8 cellular contexts compared by ENCODE assay signal in genomic region chr1:64745181-64745985, GRCh38. TPM values are rescaled to one million over a fixed set of nuclear protein-coding genes. Genes with fewer than 3 reads are reported as not detected.
DNase-seq lines count a peak whose midpoint lies in the region; ATAC-seq, FAIRE-seq and TF ChIP-seq lines count a peak whose summit lies in the region.

No MANE protein-coding gene starts in this region.

- H3K4me3 ChIP-seq in cardiac fibroblast (replicated peaks in 1 of 2; ENCODE audit: low read depth in 2 of 2, low read length in 2 of 2) (peak overlapping the region; percentile 74 to 77), small intestine (ENCODE audit: low read depth in 1 of 2, low read length in 2 of 2) (peak overlapping the region; percentile 88 to 96)

- peak overlapping the region; percentile 82 to 89 for H3K27ac Mint-ChIP-seq in T-cell
- H3K27ac Mint-ChIP-seq in immature natural killer cell, result peak overlapping the region in 5 of 6 donors; percentile 5 to 59 (median 36)

- POLR2A ChIA-PET in T-cell (lab: Charles Lee), result interaction anchor here in 1 of 2 donors (0.6 kb wide), 1 partner anchor 1389 kb away, joined by 3 read pairs; no protein-coding TSS in a partner anchor

- no peak for TF ChIP-seq CTCF in cardiac fibroblast (IDR thresholded peaks at IDR 0.05; ENCODE audit: low read depth, low read length)
- no peak for TF ChIP-seq CTCF in D721Med (IDR thresholded peaks at IDR 0.05; ENCODE audit: insufficient read depth, missing control alignments)

- DNase-seq in SKM-1 treated with dmso at 0.1 percent for 144 hours (lab: John Stamatoyannopoulos, UW; ENCODE audit: unreplicated experiment), result peak; percentile 45
- no peak for DNase-seq in SKM-1 (lab: John Stamatoyannopoulos, UW; ENCODE audit: unreplicated experiment)
- DNase-seq in T-cell, result peak in 17 of 34 experiments; percentile 0 to 31 (median 9)
- DNase-seq in cardiac fibroblast (ENCODE audit: low read depth in 2 of 2), result peak; percentile 37 to 58
- DNase-seq in immature natural killer cell, result peak in 1 of 3 donors; percentile 4
- DNase-seq in small intestine, result peak; percentile 60
- no peak for DNase-seq in D721Med (ENCODE audit: insufficient read length, low spot score)

- CTCF ChIA-PET in T-cell (lab: Charles Lee), result interaction anchor here (0.6 to 0.9 kb wide), 3 partner anchors 78 to 1849 kb away, joined by 3 to 5 read pairs (median 3); no protein-coding TSS in a partner anchor

- peak overlapping the region; percentile 74 to 91 for H3K27ac ChIP-seq in small intestine (ENCODE audit: low read depth in 1 of 2, low read length in 1 of 2)

- WGBS in small intestine, 3 donors, result 1 to 2% (median 1%) methylated on average over 59 to 67 of the region's 67 CpGs

- H3K27me3 Mint-ChIP-seq in T-cell, result no peaks in the 10 kb centered on the region
- peaks cover 0 to 10% (median 5%) of the 10 kb centered on the region in 3 donors for H3K27me3 Mint-ChIP-seq in immature natural killer cell (ENCODE audit: low read depth in 3 of 3)

- H3K36me3 Mint-ChIP-seq in T-cell (no peaks in the 10 kb centered on the region), immature natural killer cell (no peaks in the 10 kb centered on the region)

- no peaks in the 10 kb centered on the region for H3K36me3 ChIP-seq in small intestine (ENCODE audit: control insufficient read depth in 2 of 2, insufficient read depth in 2 of 2, low read length in 2 of 2)

- no peaks in the 10 kb centered on the region for H3K27me3 ChIP-seq in small intestine (ENCODE audit: control insufficient read depth in 2 of 2, insufficient read depth in 2 of 2, low read length in 2 of 2)

- peak overlapping the region; percentile 82 to 88 (median 83) for H3K4me3 Mint-ChIP-seq in T-cell
- peak overlapping the region; percentile 76 to 94 (median 85) for H3K4me3 Mint-ChIP-seq in immature natural killer cell

- peaks cover 19 to 23% (median 21%) of the 10 kb centered on the region in 3 donors for H3K4me1 Mint-ChIP-seq in T-cell
- H3K4me1 Mint-ChIP-seq in immature natural killer cell, result peaks cover 14 to 20% of the 10 kb centered on the region in 2 donors

- no peak for FAIRE-seq in small intestine (lab: Jason Lieb, UNC)
- FAIRE-seq in D721Med (lab: Jason Lieb, UNC), result no peak

- H3K9me3 ChIP-seq in small intestine (ENCODE audit: control insufficient read depth, low read depth), result no peaks in the 10 kb centered on the region

- ATAC-seq in HG03139 (IDR thresholded peaks at IDR 0.05; ENCODE audit: unreplicated experiment), result peak; percentile 6
- ATAC-seq in T-cell (replicated peaks in 1 of 4), result peak; percentile 40 to 50 (median 48)

- no peaks in the 10 kb centered on the region for H3K9me3 Mint-ChIP-seq in T-cell
- H3K9me3 Mint-ChIP-seq in immature natural killer cell, result no peaks in the 10 kb centered on the region

- H3K4me1 ChIP-seq in small intestine (ENCODE audit: control insufficient read depth in 2 of 2, insufficient read depth in 1 of 2, low read depth in 1 of 2, low read length in 1 of 2), result no peaks in the 10 kb centered on the region

RNA-seq across cellular contexts. Expression of gene RAVER2, which starts 0.5 kb away (rescaled TPM):
- total RNA-seq in T-cell, result 1 to 10 TPM in 4 of 5 donors, under 1 TPM in 1; 0.76 to 2.2 (median 1.4) TPM
- polyA plus RNA-seq in immature natural killer cell, result 1 to 10 TPM; 1.1 to 1.8 (median 1.4) TPM
- polyA plus RNA-seq in small intestine, result 10 to 100 TPM; 15.3 to 42.7 (median 18.9) TPM

Comparison
In these comparisons a context has a peak if more than half of its experiments do, and no peak if none do; other contexts are left out.
1. DNase-seq: peak in SKM-1 treated with dmso at 0.1 percent for 144 hours (single experiment), cardiac fibroblast (2 of 2) and small intestine (single experiment); none in SKM-1 (single experiment) and D721Med (single experiment).
2. RNA of gene RAVER2, which starts 0.5 kb away (polyA plus RNA-seq): 15.3 to 42.7 TPM in small intestine; 1.1 to 1.8 TPM in immature natural killer cell; every median in the first group is over 4 times any median in the second.